In genomic region chr4:24514808-24515207, GRCh38 we compare ENCODE assay signal across 18 cellular contexts.
DNase-seq lines count a peak whose midpoint lies in the region; ATAC-seq, FAIRE-seq and TF ChIP-seq lines count a peak whose summit lies in the region.
"Had no signal": no experiment of that assay in that cellular context is flagged by ENCODE, and none has a peak within 500 bp of the region (broad histone marks: within the 10 kb centered on the region; RNA-seq: fewer than 3 reads in every experiment).

No MANE protein-coding gene starts in this region.

- no TSS peak for BruUV-seq in endothelial cell of umbilical vein (replicated peaks; lab: Mats Ljungman, UMichigan)

- DNase-seq in cardiac muscle cell (ENCODE audit: low read depth in 1 of 2, low spot score in 1 of 2) (no peak), right cardiac atrium (no peak), NB4 (ENCODE audit: low read depth) (peak; percentile 30), endothelial cell of umbilical vein (ENCODE audit: low read depth, low spot score) (no peak), retinal pigment epithelial cell (ENCODE audit: low read depth) (no peak), adrenal gland (no peak), cerebellar nuclear complex (lab: John Stamatoyannopoulos, UW) (no peak)
- DNase-seq in activated CD8-positive, alpha-beta memory T cell treated with anti-CD3 and anti-CD28 coated beads, Interleukin-2, amount 50 U/mL, for 4 hours: no peak
- DNase-seq: activated CD4-positive, alpha-beta memory T cell treated with anti-CD3 and anti-CD28 coated beads, Interleukin-2, amount 10 ng/mL, durations not matched to agents 7 days and 5 days; activated naive CD4-positive, alpha-beta T cell treated with anti-CD3 and anti-CD28 coated beads, Interleukin-2, amount 50 U/mL, for 16 hours; AML-193; gastrocnemius medialis; kidney; NCI-H2107; Peyer's patch; stimulated activated CD4-positive, alpha-beta T cell treated with anti-CD3 and anti-CD28 coated beads, Interleukin-12 subunit alpha, Interleukin-12 subunit beta, amount 100 ng/mL, for 4 hours had no signal

- H3K79me2 ChIP-seq in endothelial cell of umbilical vein (ENCODE audit: control insufficient read depth, insufficient read depth, low read length): peaks cover 4% of the 10 kb centered on the region

- H4K20me1 ChIP-seq in endothelial cell of umbilical vein (replicated peaks; ENCODE audit: control insufficient read depth, extremely low read depth, insufficient read depth, low read length): no peaks in the 10 kb centered on the region

- 81% methylated on average over 1 of the region's 1 CpG for WGBS in right cardiac atrium
- 68 to 80% (median 78%) methylated on average over 1 of the region's 1 CpG for WGBS in adrenal gland, 4 donors

- TF ChIP-seq CTCF in cardiac muscle cell (IDR thresholded peaks at IDR 0.05; ENCODE audit: low read depth, low read length) (peak; percentile 25), NB4 (IDR thresholded peaks at IDR 0.05; ENCODE audit: low read depth, low read length) (peak; percentile 27), endothelial cell of umbilical vein (IDR thresholded peaks at IDR 0.05; ENCODE audit: extremely low read depth in 1 of 2, insufficient read depth in 1 of 2, low read depth in 1 of 2, low read length in 2 of 2) (no peak), retinal pigment epithelial cell (conservative IDR thresholded peaks at IDR 0.05; ENCODE audit: low read depth, low read length) (peak; percentile 49), adrenal gland (IDR thresholded peaks at IDR 0.05) (no peak)

- H3K4me1 ChIP-seq in cardiac muscle cell (ENCODE audit: low read depth): peaks cover 14% of the 10 kb centered on the region
- peaks cover 1% of the 10 kb centered on the region for H3K4me1 ChIP-seq in right cardiac atrium (ENCODE audit: control insufficient read depth, insufficient read depth, low read length)
- H3K4me1 ChIP-seq in endothelial cell of umbilical vein (ENCODE audit: control insufficient read depth, extremely low read depth, insufficient read depth, low read length): peaks cover 4% of the 10 kb centered on the region
- H3K4me1 ChIP-seq in adrenal gland (replicated peaks in 1 of 2): peaks cover 6 to 16% of the 10 kb centered on the region in 2 donors

- H3K4me3 ChIP-seq in cardiac muscle cell (no peak overlapping the region), right cardiac atrium (ENCODE audit: low read length) (no peak overlapping the region), NB4 (ENCODE audit: low read depth, low read length) (no peak overlapping the region), endothelial cell of umbilical vein (replicated peaks in 1 of 3; ENCODE audit: insufficient read depth in 1 of 3, low read depth in 1 of 3, low read length in 3 of 3) (no peak overlapping the region), retinal pigment epithelial cell (ENCODE audit: low read length) (no peak overlapping the region), adrenal gland (no peak overlapping the region)
- H3K4me3 ChIP-seq: gastrocnemius medialis, Peyer's patch, vagina had no signal

- H3K9me3 ChIP-seq in cardiac muscle cell (ENCODE audit: low read depth) (no peaks in the 10 kb centered on the region), right cardiac atrium (ENCODE audit: control insufficient read depth, low read length) (no peaks in the 10 kb centered on the region), endothelial cell of umbilical vein (replicated peaks; ENCODE audit: control insufficient read depth, insufficient read depth, low read length) (no peaks in the 10 kb centered on the region), adrenal gland (replicated peaks in 1 of 3) (no peaks in the 10 kb centered on the region)
- H3K9me3 ChIP-seq: gastrocnemius medialis, Peyer's patch, vagina had no signal

- CTCF ChIA-PET in endothelial cell of umbilical vein (lab: Charles Lee): interaction anchor here (1.2 to 2.7 kb wide), 3 partner anchors 13 to 70 kb away, joined by 3 to 12 read pairs (median 3); partner anchors contain the start of gene DHX15

- peak overlapping the region; percentile 5 for H3K27ac ChIP-seq in cardiac muscle cell
- no peak overlapping the region for H3K27ac ChIP-seq in right cardiac atrium (ENCODE audit: low read length)
- H3K27ac ChIP-seq in endothelial cell of umbilical vein (ENCODE audit: insufficient read depth, low read depth, low read length): no peak overlapping the region
- H3K27ac ChIP-seq in adrenal gland: no peak overlapping the region
- H3K27ac ChIP-seq: gastrocnemius medialis, Peyer's patch, vagina had no signal

- H3K9me1 ChIP-seq in endothelial cell of umbilical vein (replicated peaks; ENCODE audit: control insufficient read depth, extremely low read depth, insufficient read depth, low read length): no peaks in the 10 kb centered on the region

- TF ChIP-seq POLR2A in NB4 (IDR thresholded peaks at IDR 0.05; ENCODE audit: extremely low read depth, insufficient read length) (no peak), endothelial cell of umbilical vein (IDR thresholded peaks at IDR 0.05; ENCODE audit: low read depth, low read length) (no peak), adrenal gland (IDR thresholded peaks at IDR 0.05) (no peak)

- FAIRE-seq in endothelial cell of umbilical vein (lab: Jason Lieb, UNC): peak; percentile 44
- FAIRE-seq: G401.6, kidney had no signal

- H3K36me3 ChIP-seq in cardiac muscle cell (no peaks in the 10 kb centered on the region), endothelial cell of umbilical vein (ENCODE audit: control insufficient read depth in 2 of 2, extremely low read depth in 1 of 2, insufficient read depth in 2 of 2, low read length in 2 of 2) (peaks cover 4 to 5% of the 10 kb centered on the region in 2 experiments), adrenal gland (replicated peaks in 1 of 2) (no peaks in the 10 kb centered on the region)
- H3K36me3 ChIP-seq: gastrocnemius medialis, Peyer's patch had no signal

- H3K27me3 ChIP-seq in cardiac muscle cell: no peaks in the 10 kb centered on the region
- no peaks in the 10 kb centered on the region for H3K27me3 ChIP-seq in right cardiac atrium (ENCODE audit: control insufficient read depth, insufficient read depth)
- no peaks in the 10 kb centered on the region for H3K27me3 ChIP-seq in endothelial cell of umbilical vein (ENCODE audit: control insufficient read depth in 2 of 2, insufficient read depth in 2 of 2, low read length in 2 of 2)
- no peaks in the 10 kb centered on the region for H3K27me3 ChIP-seq in adrenal gland
- H3K27me3 ChIP-seq: gastrocnemius medialis, Peyer's patch, vagina had no signal

- POLR2A ChIA-PET in endothelial cell of umbilical vein (lab: Charles Lee): no interaction called here

- ATAC-seq in right cardiac atrium: no peak
- ATAC-seq: gastrocnemius medialis had no signal

- intact Hi-C loops in right cardiac atrium (cut with DNase I) (no loop called here), endothelial cell of umbilical vein (cut with micrococcal nuclease) (no loop called here), adrenal gland (cut with DNase I) (no loop called here)

- no peak overlapping the region for H3K4me2 ChIP-seq in endothelial cell of umbilical vein (ENCODE audit: insufficient read depth, low read length)

- H2AFZ ChIP-seq in endothelial cell of umbilical vein (ENCODE audit: low read depth, low read length): no peak overlapping the region

- no peak overlapping the region for H3K9ac ChIP-seq in endothelial cell of umbilical vein (replicated peaks; ENCODE audit: extremely low read depth, insufficient read depth, low read length)

- dilution Hi-C loops in endothelial cell of umbilical vein (cut with MboI; ENCODE audit: extremely low pct_ligation_motif_present, low sequenced_read_pairs): no loop called here

TF ChIP-seq in endothelial cell of umbilical vein, 7 proteins besides CTCF, POLR2A, EP300 and RAD21:
- TF ChIP-seq GATA2 (IDR thresholded peaks at IDR 0.05; ENCODE audit: insufficient read depth, insufficient read length, low read depth, low read length) (no peak), MAX (IDR thresholded peaks at IDR 0.05; ENCODE audit: insufficient read depth, insufficient read length) (no peak), MYC (IDR thresholded peaks at IDR 0.05; ENCODE audit: low read depth, low read length) (no peak)

Comparison
In these comparisons a context has a peak if more than half of its experiments do, and no peak if none do; other contexts are left out.
1. CTCF ChIP-seq: peak in cardiac muscle cell (single experiment), NB4 (single experiment) and retinal pigment epithelial cell (single experiment); none in endothelial cell of umbilical vein (0 of 2) and adrenal gland (0 of 6).